Comparison of ENCODE assay signal across 1 cellular context in genomic region chr7:93119191-93119905, GRCh38.
TF ChIP-seq lines count a peak whose summit lies in the region.

No MANE protein-coding gene starts in this region.

TF ChIP-seq in endothelial cell of umbilical vein, 7 proteins besides CTCF, POLR2A, EP300 and RAD21 (continued from another document):
- no peak for TF ChIP-seq GATA2 (IDR thresholded peaks at IDR 0.05; ENCODE audit: insufficient read depth, insufficient read length, low read depth, low read length)
TF ChIP-seq in endothelial cell of umbilical vein: peak in this region for 0.
